In the genomic region with DNA sequence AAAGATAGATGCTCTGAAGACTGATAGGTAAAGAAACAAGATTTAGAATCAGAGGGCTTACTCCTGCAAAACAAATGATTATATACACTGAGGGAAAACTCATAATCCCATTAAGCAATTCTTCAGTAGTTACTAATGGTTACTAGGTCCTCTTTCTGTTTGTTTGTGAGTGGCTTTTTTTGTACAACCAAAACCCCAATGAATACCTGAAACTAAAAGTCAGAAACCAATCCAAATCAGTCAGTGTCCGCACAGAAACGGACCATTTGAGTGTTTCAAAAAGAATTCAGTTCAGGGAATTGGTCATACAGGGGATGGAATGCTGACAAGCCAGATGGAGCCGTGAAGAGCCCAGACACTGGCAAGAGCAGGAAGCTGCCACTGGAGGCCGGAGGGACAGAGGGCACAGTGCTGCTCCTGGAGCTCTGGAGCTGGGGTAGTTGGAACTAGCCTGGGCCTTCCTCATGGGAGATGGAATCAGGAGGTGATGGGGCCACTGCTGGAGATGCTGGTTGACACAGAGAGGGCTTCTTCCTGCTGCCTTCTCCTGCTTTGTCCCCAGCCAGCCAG, we compare ENCODE assay signal across 14 cellular contexts. TPM values are rescaled to one million over a fixed set of nuclear protein-coding genes. Genes with fewer than 3 reads are reported as not detected.
DNase-seq lines count a peak whose midpoint lies in the region; ATAC-seq and TF ChIP-seq lines count a peak whose summit lies in the region.
"Had no signal": no experiment of that assay in that cellular context is flagged by ENCODE, and none has a peak within 500 bp of the region (broad histone marks: within the 10 kb centered on the region; RNA-seq: fewer than 3 reads in every experiment).

No MANE protein-coding gene starts in this region.

- intact Hi-C loops in stomach (cut with DNase I; ENCODE audit: low total_unique reads) = no loop called here
- intact Hi-C loops in OCI-LY7 (cut with micrococcal nuclease; ENCODE audit: unreplicated experiment) = no loop called here

- no peak for TF ChIP-seq CTCF in GM10266 (IDR thresholded peaks at IDR 0.05; ENCODE audit: control insufficient read depth, insufficient read depth, low read depth, missing control alignments)
- TF ChIP-seq CTCF in brain (conservative IDR thresholded peaks at IDR 0.05) = no peak
- no peak for TF ChIP-seq CTCF in stomach (IDR thresholded peaks at IDR 0.05)
- TF ChIP-seq CTCF in OCI-LY7 (conservative IDR thresholded peaks at IDR 0.05; ENCODE audit: low read length) = no peak

- peak overlapping the region; percentile 22 to 72 (median 52) for H3K27ac Mint-ChIP-seq in brain
- no peak overlapping the region for H3K27ac Mint-ChIP-seq in T-helper 2 cell treated with Interferon-gamma antibody and Interleukin-4, amounts not matched to agents 5 μg/mL and 100 μg/mL, for 36 hours

- no peak overlapping the region for H2AFZ ChIP-seq in OCI-LY7 (ENCODE audit: low read length)
- H2AFZ ChIP-seq: GM23248 had no signal

- peak; percentile 21 for DNase-seq in GM10266 (ENCODE audit: extremely low spot score)
- peak; percentile 8 for DNase-seq in midbrain (lab: John Stamatoyannopoulos, UW)
- no peak for DNase-seq in stomach
- no peak for DNase-seq in OCI-LY7 (ENCODE audit: low spot score)
- no peak for DNase-seq in T-helper 2 cell treated with Interferon-gamma antibody and Interleukin-4, amounts not matched to agents 5 μg/mL and 100 μg/mL, for 36 hours (ENCODE audit: low spot score)
- DNase-seq in NCI-H774 (lab: John Stamatoyannopoulos, UW) = no peak
- DNase-seq: activated CD4-positive, alpha-beta T cell treated with anti-CD3 and anti-CD28 coated beads, Interleukin-2, amount 50 U/mL, for 48 hours; DMS53; GM23248; NCI-H1105; NCI-H446; transverse colon had no signal

- peaks cover 0 to 22% (median 6%) of the 10 kb centered on the region in 4 donors for H3K4me1 ChIP-seq in stomach
- no peaks in the 10 kb centered on the region for H3K4me1 ChIP-seq in OCI-LY7 (ENCODE audit: insufficient read depth, low read length, poor library complexity, severe bottlenecking)

- ATAC-seq in HG03095 (IDR thresholded peaks at IDR 0.05; ENCODE audit: unreplicated experiment) = peak; percentile 35

- no peak for TF ChIP-seq EP300 in stomach (IDR thresholded peaks at IDR 0.05)

- H3K4me3 ChIP-seq in stomach (no peak overlapping the region), OCI-LY7 (ENCODE audit: low read depth, low read length, poor library complexity, severe bottlenecking) (no peak overlapping the region)
- H3K4me3 ChIP-seq: GM23248, transverse colon had no signal

- TF ChIP-seq POLR2A in stomach (IDR thresholded peaks at IDR 0.05) = no peak

- H3K4me1 Mint-ChIP-seq in brain = peaks cover 46% of the 10 kb centered on the region
- peaks cover 21% of the 10 kb centered on the region for H3K4me1 Mint-ChIP-seq in T-helper 2 cell treated with Interferon-gamma antibody and Interleukin-4, amounts not matched to agents 5 μg/mL and 100 μg/mL, for 36 hours (ENCODE audit: low read depth)

- no peaks in the 10 kb centered on the region for H3K79me2 ChIP-seq in OCI-LY7 (ENCODE audit: insufficient read depth, low read depth, low read length)

- H3K27me3 Mint-ChIP-seq in brain = no peaks in the 10 kb centered on the region
- H3K27me3 Mint-ChIP-seq in T-helper 2 cell treated with Interferon-gamma antibody and Interleukin-4, amounts not matched to agents 5 μg/mL and 100 μg/mL, for 36 hours (ENCODE audit: low read depth) = no peaks in the 10 kb centered on the region

- no peaks in the 10 kb centered on the region for H3K9me3 ChIP-seq in stomach
- H3K9me3 ChIP-seq in OCI-LY7 (ENCODE audit: low read length) = no peaks in the 10 kb centered on the region
- H3K9me3 ChIP-seq: transverse colon had no signal

- H4K20me1 ChIP-seq in OCI-LY7 (ENCODE audit: insufficient read depth, low read length) = no peaks in the 10 kb centered on the region

- H3K36me3 ChIP-seq in stomach (peaks cover 23 to 100% (median 84%) of the 10 kb centered on the region in 4 donors), OCI-LY7 (ENCODE audit: insufficient read depth, low read length) (peaks cover 98% of the 10 kb centered on the region)

- 75 to 85% (median 83%) methylated on average over 4 of the region's 4 CpGs for WGBS in stomach, 5 donors

- no peaks in the 10 kb centered on the region for H3K9me2 ChIP-seq in OCI-LY7 (ENCODE audit: insufficient read depth, low read length)

- H3K36me3 Mint-ChIP-seq in brain = peaks cover 83% of the 10 kb centered on the region
- H3K36me3 Mint-ChIP-seq in T-helper 2 cell treated with Interferon-gamma antibody and Interleukin-4, amounts not matched to agents 5 μg/mL and 100 μg/mL, for 36 hours (ENCODE audit: low read depth) = peaks cover 45% of the 10 kb centered on the region

- CTCF ChIA-PET in OCI-LY7 (lab: Charles Lee; ENCODE audit: unreplicated experiment) = interaction anchor here (0.5 kb wide), 1 partner anchor 354 kb away, joined by 3 read pairs; no protein-coding TSS in a partner anchor

- no peak overlapping the region for H3K4me3 Mint-ChIP-seq in brain
- H3K4me3 Mint-ChIP-seq in T-helper 2 cell treated with Interferon-gamma antibody and Interleukin-4, amounts not matched to agents 5 μg/mL and 100 μg/mL, for 36 hours = no peak overlapping the region

- H3K27me3 ChIP-seq in stomach = no peaks in the 10 kb centered on the region
- H3K27me3 ChIP-seq: transverse colon had no signal

- peaks cover 0 to 2% (median 0%) of the 10 kb centered on the region in 5 experiments for H3K9me3 Mint-ChIP-seq in brain
- no peaks in the 10 kb centered on the region for H3K9me3 Mint-ChIP-seq in T-helper 2 cell treated with Interferon-gamma antibody and Interleukin-4, amounts not matched to agents 5 μg/mL and 100 μg/mL, for 36 hours

- POLR2A ChIA-PET in OCI-LY7 (lab: Charles Lee) = no interaction called here

- BruUV-seq in OCI-LY7 (replicated peaks; lab: Mats Ljungman, UMichigan) = no TSS peak

- peak overlapping the region in 2 of 5 donors; percentile 5 for H3K27ac ChIP-seq in stomach
- no peak overlapping the region for H3K27ac ChIP-seq in OCI-LY7 (ENCODE audit: low read depth, low read length, poor library complexity, severe bottlenecking)
- H3K27ac ChIP-seq: GM23248 had no signal

- H3K4me2 ChIP-seq in OCI-LY7 (ENCODE audit: low read length) = no peak overlapping the region

RNA-seq across cellular contexts. Expression of a gene that starts 31.9 kb away (rescaled TPM):
- 18.3 TPM for polyA plus RNA-seq in brain (ENCODE audit: insufficient read depth, low read depth, low replicate concordance)
- 10 to 100 TPM; 12.7 to 96.9 (median 57.1) TPM for total RNA-seq in stomach
- 10 to 100 TPM in 2 of 3 donors, 1 to 10 TPM in 1; 9.7 to 22.8 (median 22.7) TPM for polyA plus RNA-seq in stomach
- total RNA-seq in OCI-LY7 (2014; rRNA removed; shearing (Covaris generic)) = 17.6 and 21.0 TPM in 2 replicates
- 35.6 and 37.3 TPM in 2 replicates for total RNA-seq in OCI-LY7 (2022)

Comparison
In these comparisons a context has a peak if more than half of its experiments do, and no peak if none do; other contexts are left out.
1. DNase-seq: peak in GM10266 (single experiment) and midbrain (single experiment); none in stomach (single experiment), OCI-LY7 (single experiment), T-helper 2 cell treated with Interferon-gamma antibody and Interleukin-4, amounts not matched to agents 5 μg/mL and 100 μg/mL, for 36 hours (single experiment) and NCI-H774 (single experiment).